In the genomic region with DNA sequence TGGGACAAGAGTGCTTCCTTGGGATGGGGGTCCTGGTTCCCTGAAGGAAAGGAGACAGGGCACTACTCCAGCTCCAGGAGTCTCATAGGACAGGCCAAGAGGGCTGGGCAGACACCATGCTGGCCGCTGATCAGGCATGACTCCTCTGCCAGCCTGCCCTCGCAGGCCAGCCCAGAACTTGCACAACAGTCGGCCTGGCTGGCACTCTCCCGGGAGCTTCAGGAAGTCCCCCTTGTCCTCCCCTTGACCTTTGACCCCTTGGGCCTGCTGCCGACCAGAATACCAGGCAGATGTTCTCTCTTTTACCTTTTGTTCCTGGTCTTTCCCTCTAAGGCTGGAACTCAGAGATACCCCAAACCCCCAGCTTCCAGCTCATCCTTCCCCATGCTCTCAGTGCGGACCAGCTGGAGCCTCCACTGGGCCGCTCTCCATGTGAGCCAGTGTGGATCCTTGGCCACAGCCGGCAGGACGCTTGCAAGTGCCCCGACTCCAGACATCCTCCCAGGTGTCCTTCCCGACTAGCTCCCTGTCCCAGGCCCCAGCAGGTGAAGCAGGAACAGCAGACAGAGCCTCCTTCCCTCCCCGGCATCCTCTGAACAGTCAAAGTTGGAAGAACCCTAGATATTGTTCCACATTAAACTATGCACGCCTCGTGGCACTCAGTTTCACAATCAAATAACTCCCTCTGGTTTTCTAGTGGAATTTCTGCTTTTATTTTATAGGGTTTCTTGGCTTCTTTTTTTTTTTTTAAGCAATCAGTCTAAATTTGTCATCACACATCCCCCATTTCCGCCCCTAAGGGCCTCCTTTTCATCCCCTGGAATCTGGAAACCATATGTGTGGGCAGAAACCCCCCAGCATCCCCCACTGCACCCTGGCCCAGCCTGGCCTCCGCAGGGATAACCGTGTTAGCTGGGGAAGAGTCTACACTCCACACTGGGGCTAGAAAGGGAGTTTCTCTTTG, we compare ENCODE assay signal across 1 cellular context.
A peak's percentile ranks its signal among the peaks of the same experiment; 100 is the strongest.
TF ChIP-seq lines count a peak whose summit lies in the region.

No MANE protein-coding gene starts in this region.

TF ChIP-seq in K562, 482 proteins besides CTCF, POLR2A, EP300 and RAD21:
- TF ChIP-seq, protein P1, sequence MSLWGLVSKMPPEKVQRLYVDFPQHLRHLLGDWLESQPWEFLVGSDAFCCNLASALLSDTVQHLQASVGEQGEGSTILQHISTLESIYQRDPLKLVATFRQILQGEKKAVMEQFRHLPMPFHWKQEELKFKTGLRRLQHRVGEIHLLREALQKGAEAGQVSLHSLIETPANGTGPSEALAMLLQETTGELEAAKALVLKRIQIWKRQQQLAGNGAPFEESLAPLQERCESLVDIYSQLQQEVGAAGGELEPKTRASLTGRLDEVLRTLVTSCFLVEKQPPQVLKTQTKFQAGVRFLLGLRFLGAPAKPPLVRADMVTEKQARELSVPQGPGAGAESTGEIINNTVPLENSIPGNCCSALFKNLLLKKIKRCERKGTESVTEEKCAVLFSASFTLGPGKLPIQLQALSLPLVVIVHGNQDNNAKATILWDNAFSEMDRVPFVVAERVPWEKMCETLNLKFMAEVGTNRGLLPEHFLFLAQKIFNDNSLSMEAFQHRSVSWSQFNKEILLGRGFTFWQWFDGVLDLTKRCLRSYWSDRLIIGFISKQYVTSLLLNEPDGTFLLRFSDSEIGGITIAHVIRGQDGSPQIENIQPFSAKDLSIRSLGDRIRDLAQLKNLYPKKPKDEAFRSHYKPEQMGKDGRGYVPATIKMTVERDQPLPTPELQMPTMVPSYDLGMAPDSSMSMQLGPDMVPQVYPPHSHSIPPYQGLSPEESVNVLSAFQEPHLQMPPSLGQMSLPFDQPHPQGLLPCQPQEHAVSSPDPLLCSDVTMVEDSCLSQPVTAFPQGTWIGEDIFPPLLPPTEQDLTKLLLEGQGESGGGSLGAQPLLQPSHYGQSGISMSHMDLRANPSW (CRISPR knock-in tag; IDR thresholded peaks at IDR 0.05), result no peak
- TF ChIP-seq, protein P2, sequence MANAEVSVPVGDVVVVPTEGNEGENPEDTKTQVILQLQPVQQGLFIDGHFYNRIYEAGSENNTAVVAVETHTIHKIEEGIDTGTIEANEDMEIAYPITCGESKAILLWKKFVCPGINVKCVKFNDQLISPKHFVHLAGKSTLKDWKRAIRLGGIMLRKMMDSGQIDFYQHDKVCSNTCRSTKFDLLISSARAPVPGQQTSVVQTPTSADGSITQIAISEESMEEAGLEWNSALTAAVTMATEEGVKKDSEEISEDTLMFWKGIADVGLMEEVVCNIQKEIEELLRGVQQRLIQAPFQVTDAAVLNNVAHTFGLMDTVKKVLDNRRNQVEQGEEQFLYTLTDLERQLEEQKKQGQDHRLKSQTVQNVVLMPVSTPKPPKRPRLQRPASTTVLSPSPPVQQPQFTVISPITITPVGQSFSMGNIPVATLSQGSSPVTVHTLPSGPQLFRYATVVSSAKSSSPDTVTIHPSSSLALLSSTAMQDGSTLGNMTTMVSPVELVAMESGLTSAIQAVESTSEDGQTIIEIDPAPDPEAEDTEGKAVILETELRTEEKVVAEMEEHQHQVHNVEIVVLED (CRISPR knock-in tag; IDR thresholded peaks at IDR 0.05), result no peak
- TF ChIP-seq NR2C2 (CRISPR knock-in tag; IDR thresholded peaks at IDR 0.05) (peak; percentile 65; the same call in 1 of the 2 replicates), NR2C2 (tag; IDR thresholded peaks at IDR 0.05) (peak; percentile 62), NR2C1 (IDR thresholded peaks at IDR 0.05) (peak; percentile 75), NR2C1 (tag; IDR thresholded peaks at IDR 0.05) (peak; percentile 73; the same call in 1 of the 2 replicates)
TF ChIP-seq in K562: peak in this region for 2.
